Comparison of ENCODE assay signal across 25 cellular contexts in the genomic region with DNA sequence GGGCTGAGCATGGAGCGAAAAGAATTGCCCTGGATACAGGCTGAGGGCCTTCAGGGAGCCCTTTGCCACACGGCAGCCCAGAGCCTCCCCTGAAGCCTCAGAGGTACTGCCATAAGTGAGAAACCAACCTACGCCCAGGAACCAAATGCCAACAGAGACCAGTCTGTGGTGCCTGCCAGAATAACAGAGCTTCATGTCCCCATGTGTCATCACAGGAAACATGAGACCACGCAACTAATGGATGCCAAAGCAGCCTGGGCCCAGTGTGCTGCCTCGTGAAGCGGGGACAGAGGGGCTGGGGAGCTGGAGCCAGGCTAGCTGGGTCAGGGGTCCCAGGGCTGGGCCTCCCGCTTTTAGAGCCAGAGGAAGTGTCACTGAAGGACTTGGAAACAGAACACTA. TPM values are rescaled to one million over a fixed set of nuclear protein-coding genes. Genes with fewer than 3 reads are reported as not detected.
"Had no signal": no experiment of that assay in that cellular context is flagged by ENCODE, and none has a peak within 500 bp of the region (broad histone marks: within the 10 kb centered on the region; RNA-seq: fewer than 3 reads in every experiment).

No MANE protein-coding gene starts in this region.

- H3K4me1 Mint-ChIP-seq: naive B cell; stimulated activated naive B cell treated with anti-CD40 and anti-IgM and Interleukin-4, amounts not matched to agents 10 μg/mL and 1 μg/mL and 100 μg/mL, for 72 hours had no signal

- H3K9me3 ChIP-seq: gastroesophageal sphincter, lower lobe of right lung, prostate gland, sigmoid colon, stomach, thyroid gland, vagina had no signal

- H3K36me3 ChIP-seq: gastroesophageal sphincter, lower lobe of right lung, neural progenitor cell, prostate gland, sigmoid colon, stomach, thyroid gland, vagina had no signal

- H3K9ac ChIP-seq: neural progenitor cell had no signal

- H3K27me3 ChIP-seq: dorsolateral prefrontal cortex, gastroesophageal sphincter, neural progenitor cell, stomach, thyroid gland, vagina had no signal

- H3K4me1 ChIP-seq: lower lobe of right lung, prostate gland, sigmoid colon, thyroid gland, vagina had no signal

- H3K36me3 Mint-ChIP-seq: immature natural killer cell; natural killer cell treated with Interleukin-12 subunit alpha and Interleukin-12 subunit beta and Interleukin-15 and Interleukin-18, amount 100 ng/mL, for 72 hours; neural progenitor cell; stimulated activated naive B cell treated with anti-CD40 and anti-IgM and Interleukin-4, amounts not matched to agents 10 μg/mL and 1 μg/mL and 100 μg/mL, for 72 hours had no signal

- H3K4me3 Mint-ChIP-seq: immature natural killer cell; naive B cell; natural killer cell treated with Interleukin-12 subunit alpha and Interleukin-12 subunit beta and Interleukin-15 and Interleukin-18, amount 100 ng/mL, for 72 hours; neural progenitor cell; stimulated activated naive B cell treated with anti-CD40 and anti-IgM and Interleukin-4, amounts not matched to agents 10 μg/mL and 1 μg/mL and 100 μg/mL, for 72 hours had no signal

- H3K9me3 Mint-ChIP-seq: natural killer cell treated with Interleukin-12 subunit alpha and Interleukin-12 subunit beta and Interleukin-15 and Interleukin-18, amount 100 ng/mL, for 72 hours; neural progenitor cell; stimulated activated naive B cell treated with anti-CD40 and anti-IgM and Interleukin-4, amounts not matched to agents 10 μg/mL and 1 μg/mL and 100 μg/mL, for 72 hours had no signal

- DNase-seq: dorsolateral prefrontal cortex; effector CD4-positive, alpha-beta T cell; foreskin fibroblast; immature natural killer cell; islet precursor cell; kidney glomerular epithelial cell; left colon; left ventricle myocardium superior; lower lobe of right lung; naive B cell; right cardiac atrium; sigmoid colon; small intestine; stimulated activated CD4-positive, alpha-beta T cell treated with anti-CD3 and anti-CD28 coated beads, Interleukin-15, amount 100 ng/mL, for 24 hours; stimulated activated CD4-positive, alpha-beta T cell treated with anti-CD3 and anti-CD28 coated beads, Interleukin-2, amount 100 ng/mL, for 48 hours; stimulated activated naive B cell treated with anti-CD40 and anti-IgM and Interleukin-4, amounts not matched to agents 10 μg/mL and 1 μg/mL and 100 μg/mL, for 72 hours; stomach; thyroid gland; trophoblast cell had no signal

- H3K27ac Mint-ChIP-seq: immature natural killer cell; naive B cell; natural killer cell treated with Interleukin-12 subunit alpha and Interleukin-12 subunit beta and Interleukin-15 and Interleukin-18, amount 100 ng/mL, for 72 hours; neural progenitor cell; stimulated activated naive B cell treated with anti-CD40 and anti-IgM and Interleukin-4, amounts not matched to agents 10 μg/mL and 1 μg/mL and 100 μg/mL, for 72 hours had no signal

- H2AFZ ChIP-seq: neural progenitor cell had no signal

- H3K4me3 ChIP-seq: dorsolateral prefrontal cortex, gastroesophageal sphincter, lower lobe of right lung, neural progenitor cell, prostate gland, sigmoid colon, stomach, thyroid gland, vagina had no signal

- H3K27ac ChIP-seq: dorsolateral prefrontal cortex, epithelial cell of prostate, gastroesophageal sphincter, lower lobe of right lung, neural progenitor cell, prostate gland, sigmoid colon, stomach, thyroid gland, vagina had no signal

- H3K4me2 ChIP-seq: neural progenitor cell had no signal

RNA-seq across cellular contexts. Expression of gene STUM, which starts 18.7 kb away (rescaled TPM):
- total RNA-seq: natural killer cell treated with Interleukin-12 subunit alpha and Interleukin-12 subunit beta and Interleukin-15 and Interleukin-18, amount 100 ng/mL, for 72 hours had no signal
- polyA plus RNA-seq: immature natural killer cell had no signal
